1 cellular context compared by ENCODE assay signal in genomic region chr22:18071968-18072310, GRCh38.
TF ChIP-seq lines count a peak whose summit lies in the region.

No MANE protein-coding gene starts in this region.

TF ChIP-seq in GM12878, 131 proteins besides CTCF, POLR2A, EP300 and RAD21:
- TF ChIP-seq ZBED1 (IDR thresholded peaks at IDR 0.05; ENCODE audit: borderline replicate concordance), result no peak
- no peak for TF ChIP-seq NRF1 (conservative IDR thresholded peaks at IDR 0.05; ENCODE audit: low read depth, low read length)
- no peak for TF ChIP-seq ELK1 (IDR thresholded peaks at IDR 0.05; ENCODE audit: low read depth, low read length)
- TF ChIP-seq NFIC (IDR thresholded peaks at IDR 0.05; ENCODE audit: low read depth, low read length), result no peak
- no peak for TF ChIP-seq ZBTB11 (CRISPR knock-in tag; IDR thresholded peaks at IDR 0.05)
- TF ChIP-seq TAF1 (IDR thresholded peaks at IDR 0.05; ENCODE audit: borderline replicate concordance, low read depth, low read length), result no peak
- no peak for TF ChIP-seq HSF1 (IDR thresholded peaks at IDR 0.05; ENCODE audit: low read depth, low read length)
- no peak for TF ChIP-seq ZNF217 (IDR thresholded peaks at IDR 0.05)
- no peak for TF ChIP-seq STAT3 (IDR thresholded peaks at IDR 0.05; ENCODE audit: low read depth, low read length)
- TF ChIP-seq CBFB (IDR thresholded peaks at IDR 0.05; ENCODE audit: low read depth), result no peak
